8 cellular contexts compared by ENCODE assay signal in the genomic region with DNA sequence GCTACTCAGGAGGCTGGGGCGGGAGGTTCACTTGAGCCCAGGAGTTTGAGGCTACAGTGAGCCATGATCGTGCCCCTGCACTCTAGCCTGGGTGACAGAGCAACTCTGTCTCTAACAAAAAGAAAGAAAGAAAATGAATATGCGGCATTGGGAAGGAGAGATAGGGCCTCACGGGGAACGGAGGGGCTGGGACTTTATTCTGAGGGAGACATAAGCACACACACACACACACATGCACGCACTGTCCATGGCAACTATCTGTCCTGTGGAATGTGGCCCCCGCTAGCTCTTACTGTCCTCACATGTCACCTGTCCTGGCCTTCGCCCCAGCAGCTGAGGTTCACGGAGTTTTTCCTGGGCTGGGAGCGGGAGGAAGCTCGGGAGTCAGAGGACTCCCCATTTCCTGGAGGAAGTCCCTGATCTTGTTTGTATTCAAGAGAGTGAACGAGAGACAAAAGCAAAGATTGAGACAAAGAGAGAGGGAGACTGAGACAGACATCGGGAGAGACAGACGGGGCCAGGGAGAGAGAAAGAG. TPM values are rescaled to one million over a fixed set of nuclear protein-coding genes. Genes with fewer than 3 reads are reported as not detected.
DNase-seq lines count a peak whose midpoint lies in the region; ATAC-seq and TF ChIP-seq lines count a peak whose summit lies in the region.

No MANE protein-coding gene starts in this region.

- H3K27ac ChIP-seq in heart left ventricle (peak overlapping the region in 10 of 12 donors; percentile 4 to 68 (median 44)), ascending aorta (no peak overlapping the region), left lung (peak overlapping the region; percentile 69 to 71), tibial artery (no peak overlapping the region)

- DNase-seq in heart left ventricle, result no peak
- no peak for DNase-seq in left cardiac atrium
- DNase-seq in ascending aorta (ENCODE audit: low spot score in 2 of 2), result no peak
- DNase-seq in left lung, result peak in 1 of 2 donors; percentile 48
- no peak for DNase-seq in tibial artery
- no peak for DNase-seq in stimulated activated CD4-positive, alpha-beta T cell treated with anti-CD3 and anti-CD28 coated beads, Interleukin-1b, Interleukin-23, amount 100 ng/mL, for 48 hours
- DNase-seq in NCI-H1694 treated with DMSO at 0.1 percent for 48 hours (lab: John Stamatoyannopoulos, UW), result no peak

- TF ChIP-seq POLR2A in heart left ventricle (IDR thresholded peaks at IDR 0.05), result no peak

- WGBS in heart left ventricle, 4 donors, result 9 to 20% (median 10%) methylated on average over 14 of the region's 14 CpGs

- H3K4me1 ChIP-seq in heart left ventricle, result peaks cover 0 to 23% (median 11%) of the 10 kb centered on the region in 12 donors
- H3K4me1 ChIP-seq in ascending aorta, result peaks cover 0 to 4% of the 10 kb centered on the region in 2 donors
- peaks cover 0 to 23% of the 10 kb centered on the region in 2 donors for H3K4me1 ChIP-seq in left lung
- H3K4me1 ChIP-seq in tibial artery, result peaks cover 0 to 14% (median 7%) of the 10 kb centered on the region in 4 donors

- H3K36me3 ChIP-seq in heart left ventricle (no peaks in the 10 kb centered on the region), ascending aorta (no peaks in the 10 kb centered on the region), left lung (no peaks in the 10 kb centered on the region), tibial artery (no peaks in the 10 kb centered on the region)

- ATAC-seq in heart left ventricle, result no peak
- ATAC-seq in left cardiac atrium, result no peak
- ATAC-seq in left lung, result no peak
- ATAC-seq in GM18861 (IDR thresholded peaks at IDR 0.05; ENCODE audit: unreplicated experiment), result no peak

- H3K9me3 ChIP-seq in heart left ventricle (no peaks in the 10 kb centered on the region), ascending aorta (no peaks in the 10 kb centered on the region), left lung (no peaks in the 10 kb centered on the region), tibial artery (no peaks in the 10 kb centered on the region)

- H3K4me3 ChIP-seq in heart left ventricle, result peak overlapping the region in 11 of 12 donors; percentile 10 to 61 (median 49)
- peak overlapping the region; percentile 42 to 51 for H3K4me3 ChIP-seq in ascending aorta
- peak overlapping the region; percentile 30 to 46 for H3K4me3 ChIP-seq in left lung
- peak overlapping the region; percentile 29 to 48 for H3K4me3 ChIP-seq in tibial artery

- H3K27me3 ChIP-seq in heart left ventricle (no peaks in the 10 kb centered on the region), ascending aorta (no peaks in the 10 kb centered on the region), left lung (no peaks in the 10 kb centered on the region), tibial artery (peaks cover 0 to 4% of the 10 kb centered on the region in 2 donors)

- intact Hi-C loops in heart left ventricle (cut with DNase I), result no loop called here
- intact Hi-C loops in left cardiac atrium (cut with DNase I), result no loop called here
- intact Hi-C loops in ascending aorta (cut with DNase I), result no loop called here
- intact Hi-C loops in left lung (cut with DNase I), result no loop called here
- intact Hi-C loops in tibial artery (cut with DNase I; ENCODE audit: low total_unique reads), result no loop called here

- TF ChIP-seq CTCF in heart left ventricle (IDR thresholded peaks at IDR 0.05) (no peak), ascending aorta (IDR thresholded peaks at IDR 0.05) (no peak), left lung (IDR thresholded peaks at IDR 0.05) (no peak), tibial artery (IDR thresholded peaks at IDR 0.05) (no peak)

RNA-seq across cellular contexts. Expression of gene STAP2, which starts 0.7 kb away (rescaled TPM):
- total RNA-seq in heart left ventricle, result 10 to 100 TPM in 1 of 9 donors, 1 to 10 TPM in 6, under 1 TPM in 2; 0.67 to 14.2 (median 2.1) TPM
- polyA plus RNA-seq in heart left ventricle, result 1 to 10 TPM; 1.1 to 1.9 TPM
- 1 to 10 TPM; 4.8 to 8.2 TPM for total RNA-seq in left cardiac atrium
- total RNA-seq in ascending aorta, result 6.6 TPM
- 10 to 100 TPM; 14.1 to 28.1 TPM for total RNA-seq in left lung

RNA-seq across cellular contexts. Expression of gene MPND, which starts 5.4 kb away (rescaled TPM):
- 10 to 100 TPM in 7 of 9 donors, 1 to 10 TPM in 2; 8.2 to 23.7 (median 19.0) TPM for total RNA-seq in heart left ventricle
- polyA plus RNA-seq in heart left ventricle, result 10 to 100 TPM; 14.4 to 21.9 TPM
- 10 to 100 TPM; 21.1 to 22.3 TPM for total RNA-seq in left cardiac atrium
- 21.9 TPM for total RNA-seq in ascending aorta
- total RNA-seq in left lung, result 10 to 100 TPM; 21.9 to 31.3 TPM

RNA-seq across cellular contexts. Expression of gene FSD1, which starts 33.6 kb away (rescaled TPM):
- total RNA-seq in heart left ventricle, result 1 to 10 TPM in 1 of 9 donors, not detected in 8; 1.2 TPM
- polyA plus RNA-seq in heart left ventricle, result under 1 TPM in 1 of 2 donors, not detected in 1; 0.04 TPM
- total RNA-seq in left cardiac atrium, result not detected
- not detected for total RNA-seq in ascending aorta
- total RNA-seq in left lung, result under 1 TPM in 1 of 2 donors, not detected in 1; 0.55 TPM

RNA-seq across cellular contexts. Expression of gene TMIGD2, which starts 35.8 kb away (rescaled TPM):
- total RNA-seq in heart left ventricle, result under 1 TPM in 3 of 9 donors, not detected in 6; 0.20 to 0.67 (median 0.30) TPM
- polyA plus RNA-seq in heart left ventricle, result under 1 TPM in 1 of 2 donors, not detected in 1; 0.06 TPM
- total RNA-seq in left cardiac atrium, result under 1 TPM in 1 of 2 donors, not detected in 1; 0.29 TPM
- not detected for total RNA-seq in ascending aorta
- under 1 TPM; 0.71 to 0.85 TPM for total RNA-seq in left lung

RNA-seq across cellular contexts. Expression of gene SHD, which starts 58.9 kb away (rescaled TPM):
- total RNA-seq in heart left ventricle, result under 1 TPM in 1 of 9 donors, not detected in 8; 0.52 TPM
- polyA plus RNA-seq in heart left ventricle, result not detected
- 10 to 100 TPM; 21.4 to 37.0 TPM for total RNA-seq in left cardiac atrium
- not detected for total RNA-seq in ascending aorta
- total RNA-seq in left lung, result not detected

Comparison
In these comparisons a context has a peak if more than half of its experiments do, and no peak if none do; other contexts are left out.
1. H3K27ac ChIP-seq: peak in heart left ventricle (10 of 12) and left lung (2 of 2); none in ascending aorta (0 of 2) and tibial artery (0 of 2).
2. Peak in every context shown above with its lines, with median percentiles within 50 percentile points of each other: H3K4me3 ChIP-seq.